ENCODE assay signal across 24 cellular contexts in genomic region chr18:9787126-9787525, GRCh38.
"Had no signal": no experiment of that assay in that cellular context is flagged by ENCODE, and none has a peak within 500 bp of the region (broad histone marks: within the 10 kb centered on the region; RNA-seq: fewer than 3 reads in every experiment).

No MANE protein-coding gene starts in this region.

- H3K27ac Mint-ChIP-seq: activated B cell treated with CpG ODN at 0.5 μM for 24 hours; activated CD4-positive, alpha-beta memory T cell treated with anti-CD3 and anti-CD28 coated beads, Interleukin-2, amount 10 ng/mL, durations not matched to agents 7 days and 5 days; activated naive CD4-positive, alpha-beta T cell treated with anti-CD3 and anti-CD28 coated beads, Interleukin-2, amount 10 ng/mL, durations not matched to agents 7 days and 5 days; activated naive CD8-positive, alpha-beta T cell treated with anti-CD3 and anti-CD28 coated beads, Interleukin-2, amount 50 U/mL, for 24 hours; dendritic cell treated with granulocyte-macrophage colony-stimulating factor and Interleukin-4, amounts not matched to agents 40 ng/mL and 50 ng/mL, for 4 days; nephron; progenitor cell of endocrine pancreas; T-cell had no signal

- H3K4me1 ChIP-seq: right atrium auricular region had no signal

- ATAC-seq: activated naive CD8-positive, alpha-beta T cell treated with anti-CD3 and anti-CD28 coated beads, Interleukin-2, amount 50 U/mL, for 24 hours; stimulated activated naive CD8-positive, alpha-beta T cell treated with anti-CD3 and anti-CD28 coated beads, Interleukin-15, Interleukin-2, amounts not matched to agents 100 U/mL and 50 U/mL, for 24 hours; T-cell had no signal

- DNase-seq: activated B cell treated with CpG ODN at 0.5 μM for 24 hours; activated CD4-positive, alpha-beta memory T cell treated with anti-CD3 and anti-CD28 coated beads, Interleukin-2, amount 10 ng/mL, durations not matched to agents 7 days and 5 days; activated CD4-positive, alpha-beta T cell treated with anti-CD3 and anti-CD28 coated beads for 4 hours; activated naive CD4-positive, alpha-beta T cell treated with anti-CD3 and anti-CD28 coated beads, Interleukin-2, amount 10 ng/mL, durations not matched to agents 7 days and 5 days; activated naive CD8-positive, alpha-beta T cell treated with anti-CD3 and anti-CD28 coated beads, Interleukin-2, amount 50 U/mL, for 24 hours; activated T-cell treated with anti-CD3 and anti-CD28 coated beads, Interleukin-2, amount 50 U/mL, for 1 hour; effector CD8-positive, alpha-beta T cell; hypothalamus; midbrain; occipital lobe; stimulated activated CD4-positive, alpha-beta T cell treated with anti-CD3 and anti-CD28 coated beads, Interleukin-2, amount 100 ng/mL, for 24 hours; stimulated activated naive CD8-positive, alpha-beta T cell treated with anti-CD3 and anti-CD28 coated beads, Interleukin-15, Interleukin-2, amounts not matched to agents 100 U/mL and 50 U/mL, for 24 hours; T-cell; T-helper 9 cell had no signal

- H3K9me3 ChIP-seq: ascending aorta, esophagus muscularis mucosa, right atrium auricular region, tibial nerve, vagina had no signal

- H3K4me3 Mint-ChIP-seq: activated B cell treated with CpG ODN at 0.5 μM for 24 hours; activated CD4-positive, alpha-beta memory T cell treated with anti-CD3 and anti-CD28 coated beads, Interleukin-2, amount 10 ng/mL, durations not matched to agents 7 days and 5 days; activated naive CD4-positive, alpha-beta T cell treated with anti-CD3 and anti-CD28 coated beads, Interleukin-2, amount 10 ng/mL, durations not matched to agents 7 days and 5 days; activated naive CD8-positive, alpha-beta T cell treated with anti-CD3 and anti-CD28 coated beads, Interleukin-2, amount 50 U/mL, for 24 hours; dendritic cell treated with granulocyte-macrophage colony-stimulating factor and Interleukin-4, amounts not matched to agents 40 ng/mL and 50 ng/mL, for 4 days; nephron; T-cell had no signal

- H3K4me1 Mint-ChIP-seq: activated B cell treated with CpG ODN at 0.5 μM for 24 hours; activated naive CD4-positive, alpha-beta T cell treated with anti-CD3 and anti-CD28 coated beads, Interleukin-2, amount 10 ng/mL, durations not matched to agents 7 days and 5 days; activated naive CD8-positive, alpha-beta T cell treated with anti-CD3 and anti-CD28 coated beads, Interleukin-2, amount 50 U/mL, for 24 hours; nephron; T-cell had no signal

- H3K4me3 ChIP-seq: ascending aorta, esophagus muscularis mucosa, lung, right atrium auricular region, tibial nerve, vagina had no signal

- H3K27me3 Mint-ChIP-seq: activated B cell treated with CpG ODN at 0.5 μM for 24 hours; dendritic cell treated with granulocyte-macrophage colony-stimulating factor and Interleukin-4, amounts not matched to agents 40 ng/mL and 50 ng/mL, for 4 days; progenitor cell of endocrine pancreas had no signal

- FAIRE-seq: keratinocyte had no signal

- H3K27me3 ChIP-seq: ascending aorta, esophagus muscularis mucosa, right atrium auricular region, tibial nerve, vagina had no signal

- H3K36me3 Mint-ChIP-seq: activated naive CD4-positive, alpha-beta T cell treated with anti-CD3 and anti-CD28 coated beads, Interleukin-2, amount 10 ng/mL, durations not matched to agents 7 days and 5 days; T-cell had no signal

- H3K27ac ChIP-seq: ascending aorta, esophagus muscularis mucosa, right atrium auricular region, tibial nerve, vagina had no signal

- H3K36me3 ChIP-seq: ascending aorta, esophagus muscularis mucosa, right atrium auricular region, tibial nerve, vagina had no signal

- H3K9me3 Mint-ChIP-seq: activated B cell treated with CpG ODN at 0.5 μM for 24 hours; activated CD4-positive, alpha-beta memory T cell treated with anti-CD3 and anti-CD28 coated beads, Interleukin-2, amount 10 ng/mL, durations not matched to agents 7 days and 5 days; activated naive CD4-positive, alpha-beta T cell treated with anti-CD3 and anti-CD28 coated beads, Interleukin-2, amount 10 ng/mL, durations not matched to agents 7 days and 5 days; dendritic cell treated with granulocyte-macrophage colony-stimulating factor and Interleukin-4, amounts not matched to agents 40 ng/mL and 50 ng/mL, for 4 days had no signal
